Comparison of ENCODE assay signal across 1 cellular context in genomic region chr17:42458497-42459255, GRCh38.
TF ChIP-seq lines count a peak whose summit lies in the region.

TSS of gene ATP6V0A1 (plus strand) at chr17:42458878. CDS start at chr17:42460895, 2,017 bp downstream.

TF ChIP-seq in HepG2, 621 proteins besides CTCF, POLR2A, EP300 and RAD21 (continued from another document and continues in another):
- TF ChIP-seq ZHX2 (IDR thresholded peaks at IDR 0.05; ENCODE audit: low read depth), result peak; percentile 94
- no peak for TF ChIP-seq ZHX2 (CRISPR knock-in tag; IDR thresholded peaks at IDR 0.05; ENCODE audit: borderline replicate concordance)
- TF ChIP-seq ZBTB21 (CRISPR knock-in tag; IDR thresholded peaks at IDR 0.05), result peak; percentile 77
- TF ChIP-seq ZSCAN31 (CRISPR knock-in tag; IDR thresholded peaks at IDR 0.05; ENCODE audit: low read depth), result peak; percentile 65; the same call in 1 of the 2 replicates
- peak; percentile 24 for TF ChIP-seq DBP (CRISPR knock-in tag; IDR thresholded peaks at IDR 0.05; ENCODE audit: not compliant biosample characterization)
- peak; percentile 11; the same call in 1 of the 2 replicates for TF ChIP-seq GZF1 (CRISPR knock-in tag; IDR thresholded peaks at IDR 0.05)
- no peak for TF ChIP-seq SOX13 (IDR thresholded peaks at IDR 0.05)
- peak in 1 of 2 experiments; percentile 22; a peak in 1 of 4 replicates for TF ChIP-seq SOX13 (CRISPR knock-in tag; conservative IDR thresholded peaks at IDR 0.05 in 1 of 2, IDR thresholded peaks at IDR 0.05 in 1 of 2)
- peak; percentile 77 for TF ChIP-seq HDAC1 (CRISPR knock-in tag; IDR thresholded peaks at IDR 0.05)
- TF ChIP-seq BORCS8-MEF2B (CRISPR knock-in tag; IDR thresholded peaks at IDR 0.05), result peak; percentile 54; the same call in 1 of the 2 replicates
- TF ChIP-seq KDM4B (CRISPR knock-in tag; IDR thresholded peaks at IDR 0.05), result peak; percentile 54; the same call in 1 of the 2 replicates
- peak; percentile 83 for TF ChIP-seq ZNF792 (CRISPR knock-in tag; IDR thresholded peaks at IDR 0.05)
- peak; percentile 67; the same call in 1 of the 2 replicates for TF ChIP-seq REPIN1 (CRISPR knock-in tag; IDR thresholded peaks at IDR 0.05; ENCODE audit: borderline replicate concordance, low read depth)
- TF ChIP-seq SP1 (IDR thresholded peaks at IDR 0.05), result no peak
- TF ChIP-seq SP1 (CRISPR knock-in tag; IDR thresholded peaks at IDR 0.05), result peak; percentile 92
- peak; percentile 98 for TF ChIP-seq ZBTB7B (CRISPR knock-in tag; IDR thresholded peaks at IDR 0.05)
- no peak for TF ChIP-seq ARNT2 (CRISPR knock-in tag; IDR thresholded peaks at IDR 0.05; ENCODE audit: low read depth)
- TF ChIP-seq KLF9 (CRISPR knock-in tag; IDR thresholded peaks at IDR 0.05; ENCODE audit: low read depth), result 0 out of 2 replicates have a peak, but pooled peaks have one; percentile 75
- 0 out of 2 replicates have a peak, but pooled peaks have one; percentile 17 for TF ChIP-seq MED13 (CRISPR knock-in tag; IDR thresholded peaks at IDR 0.05)
- peak; percentile 26; the same call in 1 of the 2 replicates for TF ChIP-seq ZNF878 (CRISPR knock-in tag; IDR thresholded peaks at IDR 0.05)
- TF ChIP-seq E2F1 (CRISPR knock-in tag; IDR thresholded peaks at IDR 0.05), result 0 out of 2 replicates have a peak, but pooled peaks have one; percentile 22
- TF ChIP-seq DPF2 (CRISPR knock-in tag; IDR thresholded peaks at IDR 0.05; ENCODE audit: borderline replicate concordance, low read depth), result no peak
- peak; percentile 84 for TF ChIP-seq ZNF691 (CRISPR knock-in tag; IDR thresholded peaks at IDR 0.05; ENCODE audit: borderline replicate concordance, low read depth)
- TF ChIP-seq SNAPC2 (CRISPR knock-in tag; IDR thresholded peaks at IDR 0.05), result 0 out of 2 replicates have a peak, but pooled peaks have one; percentile 34
- TF ChIP-seq TCF12 (IDR thresholded peaks at IDR 0.05), result no peak
- no peak for TF ChIP-seq TCF12 (CRISPR knock-in tag; IDR thresholded peaks at IDR 0.05)
- peak; percentile 65; the same call in 1 of the 2 replicates for TF ChIP-seq HINFP (CRISPR knock-in tag; IDR thresholded peaks at IDR 0.05; ENCODE audit: low read depth)
- no peak for TF ChIP-seq HNF1A (IDR thresholded peaks at IDR 0.05; ENCODE audit: low read depth)
- peak; percentile 62; the same call in 1 of the 2 replicates for TF ChIP-seq HNF1A (CRISPR knock-in tag; IDR thresholded peaks at IDR 0.05; ENCODE audit: borderline replicate concordance)
- TF ChIP-seq NFKB2 (CRISPR knock-in tag; IDR thresholded peaks at IDR 0.05; ENCODE audit: borderline replicate concordance), result peak; percentile 79; the same call in 1 of the 2 replicates
- peak; percentile 65; the same call in 1 of the 2 replicates for TF ChIP-seq IRF2 (CRISPR knock-in tag; IDR thresholded peaks at IDR 0.05)
- no peak for TF ChIP-seq FOXA1 (IDR thresholded peaks at IDR 0.05)
- TF ChIP-seq FOXA1 (CRISPR knock-in tag; IDR thresholded peaks at IDR 0.05), result 0 out of 2 replicates have a peak, but pooled peaks have one; percentile 27
- peak; percentile 14; the same call in 1 of the 2 replicates for TF ChIP-seq ZNF850 (CRISPR knock-in tag; conservative IDR thresholded peaks at IDR 0.05)
- TF ChIP-seq ZKSCAN5 (CRISPR knock-in tag; IDR thresholded peaks at IDR 0.05), result peak; percentile 28; the same call in 1 of the 2 replicates
- no peak for TF ChIP-seq AKNA (CRISPR knock-in tag; IDR thresholded peaks at IDR 0.05; ENCODE audit: borderline replicate concordance)
- peak; percentile 50; the same call in 1 of the 2 replicates for TF ChIP-seq ZNF501 (CRISPR knock-in tag; IDR thresholded peaks at IDR 0.05)
